21 cellular contexts compared by ENCODE assay signal in the genomic region with DNA sequence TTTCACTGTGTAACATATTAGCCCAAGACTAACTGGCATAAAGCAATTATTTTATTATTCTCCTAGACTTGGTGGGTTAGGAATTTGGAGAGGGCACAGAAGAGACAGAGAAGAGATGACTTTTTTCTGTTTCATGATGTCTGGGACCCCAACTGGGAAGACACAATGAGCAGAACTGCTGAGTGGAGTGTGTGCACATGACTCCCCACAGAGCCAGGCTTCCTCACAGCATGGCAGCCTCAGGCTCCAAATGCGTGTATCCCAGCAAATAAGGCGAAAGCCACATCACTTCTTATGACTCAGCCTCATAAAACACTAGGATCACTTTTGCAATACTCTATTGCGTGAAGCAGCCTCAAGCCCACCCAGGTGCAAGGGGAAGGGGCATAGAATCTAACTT.
DNase-seq lines count a peak whose midpoint lies in the region; ATAC-seq, FAIRE-seq and TF ChIP-seq lines count a peak whose summit lies in the region.
"Had no signal": no experiment of that assay in that cellular context is flagged by ENCODE, and none has a peak within 500 bp of the region (broad histone marks: within the 10 kb centered on the region; RNA-seq: fewer than 3 reads in every experiment).

No MANE protein-coding gene starts in this region.

- H3K27me3 ChIP-seq in breast epithelium (no peaks in the 10 kb centered on the region), H1 (replicated peaks in 1 of 4; ENCODE audit: control insufficient read depth in 3 of 4, extremely low read depth in 1 of 4, insufficient read depth in 3 of 4, low read length in 3 of 4) (no peaks in the 10 kb centered on the region)
- H3K27me3 ChIP-seq: SJCRH30 had no signal

- TF ChIP-seq EP300 in H1 (IDR thresholded peaks at IDR 0.05; ENCODE audit: borderline replicate concordance in 1 of 2, low read depth in 2 of 2, low read length in 2 of 2): no peak

- POLR2A ChIA-PET in MCF 10A (lab: Yijun Ruan, JAX): interaction anchor here (0.7 kb wide), 1 partner anchor 131 kb away, joined by 3 read pairs; no protein-coding TSS in a partner anchor
- POLR2A ChIA-PET in H1 (lab: Charles Lee; ENCODE audit: partially characterized antibody): no interaction called here

- peak; percentile 32 for FAIRE-seq in H1 (lab: Jason Lieb, UNC)
- FAIRE-seq: D721Med, GM12878 had no signal

- TF ChIP-seq CTCF in MCF 10A (IDR thresholded peaks at IDR 0.05; ENCODE audit: unreplicated experiment) (no peak), breast epithelium (IDR thresholded peaks at IDR 0.05) (no peak), NB4 (IDR thresholded peaks at IDR 0.05; ENCODE audit: low read depth, low read length) (no peak), H1 (IDR thresholded peaks at IDR 0.05; ENCODE audit: control extremely low read depth in 1 of 3, insufficient read depth in 1 of 3, low read depth in 1 of 3, low read length in 3 of 3) (no peak)

- H3K36me3 Mint-ChIP-seq in MCF 10A (ENCODE audit: insufficient read depth, unreplicated experiment): no peaks in the 10 kb centered on the region
- H3K36me3 Mint-ChIP-seq in activated naive CD8-positive, alpha-beta T cell treated with anti-CD3 and anti-CD28 coated beads, Interleukin-2, amount 50 U/mL, for 24 hours (ENCODE audit: low read depth): no peaks in the 10 kb centered on the region
- H3K36me3 Mint-ChIP-seq: CD8-positive, alpha-beta T cell had no signal

- H3K79me1 ChIP-seq in H1 (ENCODE audit: low read depth, low read length): no peaks in the 10 kb centered on the region

- CTCF ChIA-PET in MCF 10A (lab: Yijun Ruan, JAX): no interaction called here
- CTCF ChIA-PET in H1 (lab: Charles Lee; ENCODE audit: partially characterized antibody): no interaction called here

- H3K36me3 ChIP-seq in breast epithelium: no peaks in the 10 kb centered on the region
- H3K36me3 ChIP-seq in H1 (ENCODE audit: control insufficient read depth in 2 of 4, insufficient read depth in 4 of 4, low read length in 3 of 4): no peaks in the 10 kb centered on the region
- H3K36me3 ChIP-seq: SJCRH30 had no signal

- H3K27ac Mint-ChIP-seq in MCF 10A (ENCODE audit: low read depth, unreplicated experiment): no peak overlapping the region
- H3K27ac Mint-ChIP-seq in activated naive CD8-positive, alpha-beta T cell treated with anti-CD3 and anti-CD28 coated beads, Interleukin-2, amount 50 U/mL, for 24 hours: no peak overlapping the region
- H3K27ac Mint-ChIP-seq: CD8-positive, alpha-beta T cell had no signal

- H3K4me1 ChIP-seq in breast epithelium (no peaks in the 10 kb centered on the region), H1 (replicated peaks in 1 of 4; ENCODE audit: control insufficient read depth in 3 of 4, insufficient read depth in 4 of 4, low read length in 3 of 4) (peaks cover 0 to 9% (median 7%) of the 10 kb centered on the region in 4 experiments; a peak in 5 of 7 replicates)
- H3K4me1 ChIP-seq: SJCRH30 had no signal

- no peak overlapping the region for H2BK120ac ChIP-seq in H1 (replicated peaks; ENCODE audit: low read depth, low read length)

- intact Hi-C loops in MCF 10A (cut with micrococcal nuclease) (no loop called here), breast epithelium (cut with DNase I; ENCODE audit: low total_unique reads) (no loop called here)

- H3K4me3 Mint-ChIP-seq in MCF 10A (ENCODE audit: unreplicated experiment): no peak overlapping the region
- no peak overlapping the region for H3K4me3 Mint-ChIP-seq in activated naive CD8-positive, alpha-beta T cell treated with anti-CD3 and anti-CD28 coated beads, Interleukin-2, amount 50 U/mL, for 24 hours
- H3K4me3 Mint-ChIP-seq: CD8-positive, alpha-beta T cell had no signal

- no peak overlapping the region for H4K5ac ChIP-seq in H1 (ENCODE audit: insufficient read length, low read depth, low read length)

- no peaks in the 10 kb centered on the region for H3K9me3 Mint-ChIP-seq in MCF 10A (ENCODE audit: unreplicated experiment)
- H3K9me3 Mint-ChIP-seq in activated naive CD8-positive, alpha-beta T cell treated with anti-CD3 and anti-CD28 coated beads, Interleukin-2, amount 50 U/mL, for 24 hours: no peaks in the 10 kb centered on the region
- H3K9me3 Mint-ChIP-seq: CD8-positive, alpha-beta T cell had no signal

- no peaks in the 10 kb centered on the region for H3K79me2 ChIP-seq in H1 (ENCODE audit: control insufficient read depth in 1 of 2, insufficient read depth in 2 of 2, low read length in 2 of 2)

- no peak overlapping the region for H2BK20ac ChIP-seq in H1 (ENCODE audit: low read length)

- no peaks in the 10 kb centered on the region for H3K4me1 Mint-ChIP-seq in MCF 10A (ENCODE audit: insufficient read depth, unreplicated experiment)
- peaks cover 4% of the 10 kb centered on the region for H3K4me1 Mint-ChIP-seq in activated naive CD8-positive, alpha-beta T cell treated with anti-CD3 and anti-CD28 coated beads, Interleukin-2, amount 50 U/mL, for 24 hours

- 41% methylated on average over 3 of the region's 3 CpGs; no CpG with 5 or more reads in 1 of the 2 experiments for WGBS in H1 (ENCODE audit: extremely low coverage in 1 of 2, insufficient coverage in 1 of 2, insufficient read length in 1 of 2, insufficient replicate concordance in 2 of 2, low coverage in 1 of 2, low lambda C conversion rate in 2 of 2, missing lambda C conversion rate in 1 of 2), 2 experiments

- H3K9ac ChIP-seq in H1 (replicated peaks in 1 of 4; ENCODE audit: extremely low read depth in 1 of 4, low read depth in 3 of 4, low read length in 3 of 4): no peak overlapping the region

- H3K9me3 ChIP-seq in breast epithelium (no peaks in the 10 kb centered on the region), H1 (ENCODE audit: insufficient read depth in 2 of 2, low read depth in 1 of 2, low read length in 1 of 2) (no peaks in the 10 kb centered on the region)
- H3K9me3 ChIP-seq: SJCRH30 had no signal

- DNase-seq in MCF 10A (ENCODE audit: unreplicated experiment) (peak; percentile 28), breast epithelium (ENCODE audit: low spot score in 2 of 2) (no peak), NB4 (ENCODE audit: low read depth) (peak; percentile 59), H1 (ENCODE audit: low read depth in 1 of 2, low spot score in 2 of 2) (no peak), COR-L47 (lab: John Stamatoyannopoulos, UW) (no peak)
- DNase-seq in activated naive CD8-positive, alpha-beta T cell treated with anti-CD3 and anti-CD28 coated beads, Interleukin-2, amount 50 U/mL, for 24 hours: no peak
- no peak for DNase-seq in activated effector memory CD4-positive, alpha-beta T cell treated with anti-CD3 and anti-CD28 coated beads, Interleukin-2, amount 50 U/mL, for 16 hours
- DNase-seq: CD8-positive, alpha-beta T cell; DMS79 treated with DMSO at 0.1 percent for 48 hours; GDM1; KBM-7; NCI-H1048; NCI-H446; NCI-H774; SJCRH30; SW 1271 had no signal

- peak overlapping the region; percentile 5 to 7; a peak in 1 of 4 replicates for H3K4me2 ChIP-seq in H1 (ENCODE audit: insufficient read depth in 1 of 2, low read depth in 2 of 2, low read length in 2 of 2)

- no peak overlapping the region for H3K4me3 ChIP-seq in breast epithelium
- H3K4me3 ChIP-seq in NB4 (ENCODE audit: low read depth, low read length): no peak overlapping the region
- H3K4me3 ChIP-seq in H1 (ENCODE audit: extremely low read depth in 1 of 4, insufficient read depth in 2 of 4, low read depth in 3 of 4, low read length in 4 of 4): no peak overlapping the region
- H3K4me3 ChIP-seq: GM12878, SJCRH30 had no signal

- H3K23ac ChIP-seq in H1 (ENCODE audit: insufficient read length): no peak overlapping the region

- no peak for ATAC-seq in HG03196 (IDR thresholded peaks at IDR 0.05; ENCODE audit: unreplicated experiment)
- ATAC-seq in activated naive CD8-positive, alpha-beta T cell treated with anti-CD3 and anti-CD28 coated beads, Interleukin-2, amount 50 U/mL, for 24 hours: no peak
- ATAC-seq: CD8-positive, alpha-beta T cell; GM12878 had no signal

- no peak overlapping the region for H3K27ac ChIP-seq in breast epithelium
- H3K27ac ChIP-seq in H1 (ENCODE audit: low read depth, low read length): no peak overlapping the region
- H3K27ac ChIP-seq: 22Rv1, HL-60, SJCRH30 had no signal

- H2AFZ ChIP-seq in H1 (ENCODE audit: low read length): no peak overlapping the region

- no peak overlapping the region for H2BK12ac ChIP-seq in H1 (ENCODE audit: low read depth, low read length)

- H3K27me3 Mint-ChIP-seq in MCF 10A (ENCODE audit: insufficient read depth, unreplicated experiment): peaks cover 9% of the 10 kb centered on the region
- peaks cover 6% of the 10 kb centered on the region for H3K27me3 Mint-ChIP-seq in activated naive CD8-positive, alpha-beta T cell treated with anti-CD3 and anti-CD28 coated beads, Interleukin-2, amount 50 U/mL, for 24 hours

- H3K23me2 ChIP-seq in H1 (ENCODE audit: low read depth, low read length): no peaks in the 10 kb centered on the region; the same call in 1 of the 2 replicates

- no peak overlapping the region for H3K4ac ChIP-seq in H1 (replicated peaks; ENCODE audit: insufficient read length, low read depth, low read length)

- no peak overlapping the region for H2AK5ac ChIP-seq in H1 (ENCODE audit: low read depth, low read length)

- H3K18ac ChIP-seq in H1 (ENCODE audit: extremely low read depth, low read length): no peak overlapping the region

- H3K14ac ChIP-seq in H1 (ENCODE audit: insufficient read length): no peak overlapping the region

- H4K20me1 ChIP-seq in H1 (replicated peaks in 1 of 2; ENCODE audit: control insufficient read depth in 1 of 2, insufficient read depth in 2 of 2, low read length in 2 of 2): no peaks in the 10 kb centered on the region

- no peak overlapping the region for H3K56ac ChIP-seq in H1 (replicated peaks; ENCODE audit: insufficient read length, low read depth, low read length)

- no peak for TF ChIP-seq RAD21 in H1 (IDR thresholded peaks at IDR 0.05 in 1 of 2, conservative IDR thresholded peaks at IDR 0.05 in 1 of 2; ENCODE audit: low read depth in 2 of 2, low read length in 2 of 2)

- 0 out of 2 replicates have a peak overlapping the region, but pooled peaks have one; percentile 62 for H2BK15ac ChIP-seq in H1 (ENCODE audit: low read length)

- H4K91ac ChIP-seq in H1 (replicated peaks; ENCODE audit: insufficient read length, low read length): no peak overlapping the region

- no peak overlapping the region for H2BK5ac ChIP-seq in H1 (ENCODE audit: low read depth, low read length)

- no peak overlapping the region for H4K8ac ChIP-seq in H1 (ENCODE audit: extremely low read depth, insufficient read depth, low read length)

- no TSS peak for BruUV-seq in MCF 10A (replicated peaks; lab: Mats Ljungman, UMichigan)

- TF ChIP-seq POLR2A in breast epithelium (IDR thresholded peaks at IDR 0.05): no peak
- no peak for TF ChIP-seq POLR2A in NB4 (IDR thresholded peaks at IDR 0.05; ENCODE audit: extremely low read depth, insufficient read length)
- no peak for TF ChIP-seq POLR2A in H1 (IDR thresholded peaks at IDR 0.05; ENCODE audit: control extremely low read depth in 1 of 2, low read depth in 2 of 2, low read length in 2 of 2)

TF ChIP-seq in H1, 55 proteins besides CTCF, POLR2A, EP300 and RAD21 (continues in another document):
- TF ChIP-seq RFX5 (IDR thresholded peaks at IDR 0.05; ENCODE audit: borderline replicate concordance, low read depth, low read length) (no peak), HDAC6 (IDR thresholded peaks at IDR 0.05; ENCODE audit: low read depth, low read length) (no peak), SIRT6 (IDR thresholded peaks at IDR 0.05; ENCODE audit: low read length) (no peak), SRF (IDR thresholded peaks at IDR 0.05; ENCODE audit: low read depth, low read length) (no peak), KDM1A (IDR thresholded peaks at IDR 0.05; ENCODE audit: borderline replicate concordance, low read length) (no peak)

Comparison
In these comparisons a context has a peak if more than half of its experiments do, and no peak if none do; other contexts are left out.
1. DNase-seq: peak in MCF 10A (single experiment) and NB4 (single experiment); none in breast epithelium (0 of 2), H1 (0 of 2), activated naive CD8-positive, alpha-beta T cell treated with anti-CD3 and anti-CD28 coated beads, Interleukin-2, amount 50 U/mL, for 24 hours (single experiment), activated effector memory CD4-positive, alpha-beta T cell treated with anti-CD3 and anti-CD28 coated beads, Interleukin-2, amount 50 U/mL, for 16 hours (single experiment) and COR-L47 (single experiment).